In the genomic region with DNA sequence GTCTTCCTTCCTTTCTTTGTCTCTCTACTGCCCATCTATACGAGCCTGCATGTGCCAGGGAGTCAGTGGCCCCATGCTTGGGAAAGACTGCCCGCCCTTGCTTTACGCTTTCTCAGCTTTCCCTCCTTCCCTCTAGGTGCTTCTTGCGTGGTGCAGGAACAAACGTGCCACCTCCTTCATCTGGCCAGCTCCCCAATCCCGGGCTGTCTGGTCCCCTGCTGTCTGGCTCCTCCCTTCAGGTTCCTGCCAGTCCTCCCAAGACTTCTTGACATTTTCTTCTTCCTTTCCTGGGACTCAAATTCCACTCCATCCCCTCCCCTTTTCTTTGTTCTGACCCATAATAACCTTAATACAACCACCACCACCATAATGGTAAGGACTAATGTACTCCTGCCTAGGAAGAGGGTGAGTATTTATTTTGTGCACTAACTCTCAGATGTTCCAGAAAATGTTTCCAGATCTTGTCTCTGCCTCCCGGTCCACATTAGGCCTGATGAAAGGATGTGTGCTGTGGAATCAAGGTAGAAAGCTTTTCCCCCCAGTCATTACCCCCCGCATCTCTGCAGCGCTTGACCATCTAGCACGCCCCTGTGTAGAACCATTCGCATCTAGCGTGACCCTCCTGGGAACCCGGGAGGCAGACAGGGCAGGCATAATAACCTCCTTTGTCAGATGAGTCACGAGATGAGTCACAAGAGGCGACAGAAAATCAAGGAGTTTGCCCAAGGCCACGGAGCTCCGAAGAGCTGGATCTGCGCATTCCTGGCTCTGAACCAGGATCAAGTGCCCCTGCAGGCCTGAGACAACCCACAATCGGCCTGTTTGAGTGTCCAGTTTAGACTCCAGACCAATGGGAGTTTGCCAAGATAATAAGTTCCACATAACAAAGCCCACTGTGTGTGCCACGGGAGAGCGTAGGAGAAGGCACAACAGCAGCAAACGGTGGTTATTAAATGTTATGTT, we compare ENCODE assay signal across 9 cellular contexts.
A peak's percentile ranks its signal among the peaks of the same experiment; 100 is the strongest.
DNase-seq lines count a peak whose midpoint lies in the region; ATAC-seq, FAIRE-seq and TF ChIP-seq lines count a peak whose summit lies in the region.
"Had no signal": no experiment of that assay in that cellular context is flagged by ENCODE, and none has a peak within 500 bp of the region (broad histone marks: within the 10 kb centered on the region; RNA-seq: fewer than 3 reads in every experiment).

No MANE protein-coding gene starts in this region.

- FAIRE-seq in frontal cortex (lab: Jason Lieb, UNC) (no peak), small intestine (lab: Jason Lieb, UNC) (no peak)

- peaks cover 31% of the 10 kb centered on the region for H3K4me1 Mint-ChIP-seq in CD4-positive, alpha-beta T cell (ENCODE audit: low read depth)

- intact Hi-C loops in HCT116 (cut with micrococcal nuclease), result no loop called here
- intact Hi-C loops in CD4-positive, alpha-beta T cell (cut with DNase I, micrococcal nuclease), result no loop called here

- no peaks in the 10 kb centered on the region for H3K9me3 Mint-ChIP-seq in CD4-positive, alpha-beta T cell
- H3K9me3 Mint-ChIP-seq: activated naive CD4-positive, alpha-beta T cell treated with anti-CD3 and anti-CD28 coated beads, Interleukin-2, amount 50 U/mL, for 24 hours had no signal

- no peaks in the 10 kb centered on the region for H4K20me1 ChIP-seq in HCT116 (ENCODE audit: insufficient read depth)

- WGBS in small intestine, 3 donors, result 54 to 68% (median 62%) methylated on average over 22 of the region's 22 CpGs

- BruUV-seq in HCT116 (replicated peaks; lab: Mats Ljungman, UMichigan), result no TSS peak

- H3K4me3 Mint-ChIP-seq in CD4-positive, alpha-beta T cell, result no peak overlapping the region
- H3K4me3 Mint-ChIP-seq: activated naive CD4-positive, alpha-beta T cell treated with anti-CD3 and anti-CD28 coated beads, Interleukin-2, amount 50 U/mL, for 24 hours had no signal

- no peaks in the 10 kb centered on the region for H3K9me3 ChIP-seq in HCT116 (ENCODE audit: control insufficient read depth in 1 of 2, insufficient read depth in 1 of 2, low read depth in 1 of 2, low read length in 2 of 2)
- H3K9me3 ChIP-seq in small intestine (ENCODE audit: control insufficient read depth, low read depth), result no peaks in the 10 kb centered on the region
- no peaks in the 10 kb centered on the region for H3K9me3 ChIP-seq in CD4-positive, alpha-beta T cell (ENCODE audit: control insufficient read depth, low read length)

- POLR2A ChIA-PET in HCT116 (lab: Charles Lee), result interaction anchor here (0.8 kb wide), 1 partner anchor 18 kb away, joined by 4 read pairs; no protein-coding TSS in a partner anchor
- POLR2A ChIA-PET in CD4-positive, alpha-beta T cell (lab: Charles Lee), result no interaction called here

- ATAC-seq in HCT116, result peak; percentile 90
- ATAC-seq in CD4-positive, alpha-beta T cell (ENCODE audit: poor library complexity), result no peak

- peak overlapping the region; percentile 57 for H3K27ac ChIP-seq in HCT116 (ENCODE audit: low read depth, low read length)
- no peak overlapping the region for H3K27ac ChIP-seq in small intestine (ENCODE audit: low read depth in 1 of 2, low read length in 1 of 2)
- no peak overlapping the region for H3K27ac ChIP-seq in CD4-positive, alpha-beta T cell (ENCODE audit: low read depth, low read length)

- H3K27me3 ChIP-seq in HCT116 (ENCODE audit: insufficient read depth, low read length), result peaks cover 7% of the 10 kb centered on the region; the same call in 1 of the 2 replicates
- no peaks in the 10 kb centered on the region for H3K27me3 ChIP-seq in small intestine (ENCODE audit: control insufficient read depth in 2 of 2, insufficient read depth in 2 of 2, low read length in 2 of 2)
- H3K27me3 ChIP-seq in CD4-positive, alpha-beta T cell (ENCODE audit: control insufficient read depth, insufficient read depth, low read length), result no peaks in the 10 kb centered on the region

- RAD21 ChIA-PET in HCT116 (lab: Charles Lee; ENCODE audit: low non-redundant PET in 1 of 2, low total read pairs in 2 of 2, uncharacterized antibody in 2 of 2, unreplicated experiment in 2 of 2), result interaction anchor here in 1 of 2 experiments (0.8 kb wide), 1 partner anchor 36 kb away, joined by 3 read pairs; no protein-coding TSS in a partner anchor

- no peak overlapping the region for H3K27ac Mint-ChIP-seq in CD4-positive, alpha-beta T cell
- H3K27ac Mint-ChIP-seq: activated naive CD4-positive, alpha-beta T cell treated with anti-CD3 and anti-CD28 coated beads, Interleukin-2, amount 50 U/mL, for 24 hours had no signal

- no peaks in the 10 kb centered on the region for H3K36me3 Mint-ChIP-seq in CD4-positive, alpha-beta T cell (ENCODE audit: low read depth)
- H3K36me3 Mint-ChIP-seq: activated naive CD4-positive, alpha-beta T cell treated with anti-CD3 and anti-CD28 coated beads, Interleukin-2, amount 50 U/mL, for 24 hours had no signal

- TF ChIP-seq CTCF in HCT116 (IDR thresholded peaks at IDR 0.05 in 2 of 3, conservative IDR thresholded peaks at IDR 0.05 in 1 of 3; ENCODE audit: borderline replicate concordance in 1 of 3, insufficient read depth in 1 of 3, low read depth in 2 of 3, low read length in 2 of 3), result no peak
- TF ChIP-seq CTCF in CD4-positive, alpha-beta T cell (IDR thresholded peaks at IDR 0.05), result no peak

- H3K9ac ChIP-seq in HCT116 (ENCODE audit: low read length), result peak overlapping the region; percentile 39

- H3K27me3 Mint-ChIP-seq in CD4-positive, alpha-beta T cell, result no peaks in the 10 kb centered on the region
- H3K27me3 Mint-ChIP-seq: activated naive CD4-positive, alpha-beta T cell treated with anti-CD3 and anti-CD28 coated beads, Interleukin-2, amount 50 U/mL, for 24 hours had no signal

- no peak; the same call in 1 of the 2 replicates for TF ChIP-seq RAD21 in HCT116 (IDR thresholded peaks at IDR 0.05; ENCODE audit: low read depth)

- H3K79me2 ChIP-seq in HCT116 (ENCODE audit: insufficient read depth, low read length), result no peaks in the 10 kb centered on the region

- peak overlapping the region; percentile 79 for H3K4me2 ChIP-seq in HCT116 (ENCODE audit: low read length)

- H3K4me1 ChIP-seq in HCT116 (ENCODE audit: control insufficient read depth in 1 of 2, insufficient read depth in 2 of 2, low read length in 2 of 2), result peaks cover 44 to 48% of the 10 kb centered on the region in 2 experiments
- peaks cover 0 to 4% of the 10 kb centered on the region in 2 donors for H3K4me1 ChIP-seq in small intestine (ENCODE audit: control insufficient read depth in 2 of 2, insufficient read depth in 1 of 2, low read depth in 1 of 2, low read length in 1 of 2)

- no peaks in the 10 kb centered on the region for H3K9me2 ChIP-seq in HCT116 (ENCODE audit: insufficient read depth)

- peak; percentile 95 for DNase-seq in HCT116 (ENCODE audit: low read depth, low spot score)
- peak; percentile 100 for DNase-seq in SK-MEL-5 (ENCODE audit: low read depth, low spot score)
- peak; percentile 12 to 41 for DNase-seq in frontal cortex (ENCODE audit: low spot score in 2 of 2)
- DNase-seq in small intestine, result peak; percentile 84
- DNase-seq in CD4-positive, alpha-beta T cell, result no peak
- DNase-seq in activated CD4-positive, alpha-beta T cell treated with anti-CD3 and anti-CD28 coated beads for 4 hours, result no peak
- no peak for DNase-seq in activated gamma-delta T cell (lab: John Stamatoyannopoulos, UW)
- DNase-seq in NCI-H146 treated with DMSO at 0.1 percent for 48 hours (lab: John Stamatoyannopoulos, UW; ENCODE audit: unreplicated experiment), result no peak

- peak overlapping the region; percentile 8 to 51; a peak in 3 of 4 replicates for H3K4me3 ChIP-seq in HCT116 (replicated peaks in 1 of 2; ENCODE audit: low read depth in 1 of 2, low read length in 2 of 2)
- no peak overlapping the region for H3K4me3 ChIP-seq in small intestine (ENCODE audit: low read depth in 1 of 2, low read length in 2 of 2)

- no peaks in the 10 kb centered on the region for H3K36me3 ChIP-seq in HCT116 (ENCODE audit: control insufficient read depth in 1 of 2, insufficient read depth in 2 of 2, low read length in 2 of 2)
- H3K36me3 ChIP-seq in small intestine (ENCODE audit: control insufficient read depth in 2 of 2, insufficient read depth in 2 of 2, low read length in 2 of 2), result no peaks in the 10 kb centered on the region

- CTCF ChIA-PET in HCT116 (lab: Charles Lee), result interaction anchor here (0.7 to 1.3 kb wide), 3 partner anchors 37 to 300 kb away, joined by 3 to 5 read pairs (median 4); partner anchors contain the start of genes DTL and INTS7
- CTCF ChIA-PET in CD4-positive, alpha-beta T cell (lab: Charles Lee), result no interaction called here

- peak; percentile 50 for TF ChIP-seq POLR2A in HCT116 (IDR thresholded peaks at IDR 0.05; ENCODE audit: borderline replicate concordance, extremely low read depth, insufficient read depth, insufficient read length)

- in situ Hi-C loops in SK-MEL-5 (cut with HindIII; ENCODE audit: low pct_unique_long_range_greater_than_20kb, low sequenced_read_pairs), result no loop called here

- H2AFZ ChIP-seq in HCT116 (ENCODE audit: low read depth, low read length, poor library complexity, severe bottlenecking), result peak overlapping the region; percentile 72

TF ChIP-seq in HCT116, 20 proteins besides CTCF, POLR2A, EP300 and RAD21 (continues in another document):
- TF ChIP-seq SIN3A (IDR thresholded peaks at IDR 0.05; ENCODE audit: low read depth), result peak; percentile 76
- peak; percentile 100 for TF ChIP-seq FOSL1 (IDR thresholded peaks at IDR 0.05; ENCODE audit: low read depth)
- TF ChIP-seq ZFX (IDR thresholded peaks at IDR 0.05), result no peak
- TF ChIP-seq ELF1 (IDR thresholded peaks at IDR 0.05; ENCODE audit: borderline replicate concordance, low read depth), result no peak
- peak; percentile 94 for TF ChIP-seq SP1 (IDR thresholded peaks at IDR 0.05; ENCODE audit: low read depth)
- TF ChIP-seq ATF3 (IDR thresholded peaks at IDR 0.05), result no peak; the same call in 1 of the 2 replicates
- TF ChIP-seq ZNF274 (IDR thresholded peaks at IDR 0.05; ENCODE audit: low read depth, low read length), result no peak
- TF ChIP-seq JUND (IDR thresholded peaks at IDR 0.05), result peak; percentile 99
- TF ChIP-seq POLR2AphosphoS5 (IDR thresholded peaks at IDR 0.05; ENCODE audit: low read depth, low read length), result peak; percentile 69; the same call in 1 of the 2 replicates
- TF ChIP-seq EZH2 (IDR thresholded peaks at IDR 0.05), result no peak
- no peak for TF ChIP-seq EZH2phosphoT487 (IDR thresholded peaks at IDR 0.05; ENCODE audit: borderline replicate concordance)
- TF ChIP-seq SRF (IDR thresholded peaks at IDR 0.05; ENCODE audit: low read depth), result peak; percentile 82
- TF ChIP-seq TCF7L2 (IDR thresholded peaks at IDR 0.05; ENCODE audit: borderline replicate concordance, extremely low read depth, insufficient read depth, insufficient read length), result peak; percentile 97
- TF ChIP-seq CBX3 (IDR thresholded peaks at IDR 0.05; ENCODE audit: low read depth), result peak; percentile 94

Comparison
In these comparisons a context has a peak if more than half of its experiments do, and no peak if none do; other contexts are left out.
1. DNase-seq: peak in HCT116 (single experiment), SK-MEL-5 (single experiment), frontal cortex (2 of 2) and small intestine (single experiment); none in CD4-positive, alpha-beta T cell (0 of 10), activated CD4-positive, alpha-beta T cell treated with anti-CD3 and anti-CD28 coated beads for 4 hours (0 of 2), activated gamma-delta T cell (single experiment) and NCI-H146 treated with DMSO at 0.1 percent for 48 hours (single experiment).
2. H3K4me3 ChIP-seq: peak in HCT116 (2 of 2); none in small intestine (0 of 2).